In genomic region chr2:63863707-63864106, GRCh38 we compare ENCODE assay signal across 16 cellular contexts. TPM values are rescaled to one million over a fixed set of nuclear protein-coding genes. Genes with fewer than 3 reads are reported as not detected.
DNase-seq lines count a peak whose midpoint lies in the region; ATAC-seq and TF ChIP-seq lines count a peak whose summit lies in the region.
"Had no signal": no experiment of that assay in that cellular context is flagged by ENCODE, and none has a peak within 500 bp of the region (broad histone marks: within the 10 kb centered on the region; RNA-seq: fewer than 3 reads in every experiment).

No MANE protein-coding gene starts in this region.

- H3K27ac ChIP-seq in mesenchymal stem cell (ENCODE audit: low read length, poor library complexity, severe bottlenecking) = no peak overlapping the region
- H3K27ac ChIP-seq: BLaER1 had no signal

- no CpG with 5 or more reads among the region's 1 CpG for WGBS in mesenchymal stem cell

- peaks cover 15% of the 10 kb centered on the region for H3K79me1 ChIP-seq in mesenchymal stem cell (replicated peaks; ENCODE audit: low read length, poor library complexity, severe bottlenecking)

- H3K4me3 ChIP-seq in Caco-2 (ENCODE audit: low read depth, low read length) (no peak overlapping the region), mesenchymal stem cell (ENCODE audit: insufficient read depth in 1 of 2, low read depth in 1 of 2, low read length in 2 of 2) (no peak overlapping the region)
- H3K4me3 ChIP-seq: BLaER1 had no signal

- H2AFZ ChIP-seq in mesenchymal stem cell (ENCODE audit: low read depth, low read length) = no peak overlapping the region

- no peak overlapping the region for H2BK120ac ChIP-seq in mesenchymal stem cell (ENCODE audit: low read depth, low read length)

- no peak overlapping the region for H3K4me3 Mint-ChIP-seq in activated CD8-positive, alpha-beta T cell treated with anti-CD3 and anti-CD28 coated beads for 36 hours
- H3K4me3 Mint-ChIP-seq in activated CD8-positive, alpha-beta T cell treated with anti-CD3 and anti-CD28 coated beads, Interleukin-2, amount 10 ng/mL, durations not matched to agents 7 days and 5 days = no peak overlapping the region
- H3K4me3 Mint-ChIP-seq in Caco-2 (ENCODE audit: unreplicated experiment) (peak overlapping the region; percentile 31), WTC11 (no peak overlapping the region), natural killer cell (no peak overlapping the region)

- H3K36me3 Mint-ChIP-seq in activated CD8-positive, alpha-beta T cell treated with anti-CD3 and anti-CD28 coated beads for 36 hours (ENCODE audit: low read depth) = peaks cover 34% of the 10 kb centered on the region
- H3K36me3 Mint-ChIP-seq in activated CD8-positive, alpha-beta T cell treated with anti-CD3 and anti-CD28 coated beads, Interleukin-2, amount 10 ng/mL, durations not matched to agents 7 days and 5 days (ENCODE audit: low read depth) = peaks cover 67% of the 10 kb centered on the region
- H3K36me3 Mint-ChIP-seq in Caco-2 (ENCODE audit: insufficient read depth, unreplicated experiment) (peaks cover 74% of the 10 kb centered on the region), WTC11 (peaks cover 87% of the 10 kb centered on the region), natural killer cell (no peaks in the 10 kb centered on the region)

- H3K9ac ChIP-seq in mesenchymal stem cell (ENCODE audit: low read length) = no peak overlapping the region
- H3K9ac ChIP-seq: BLaER1 had no signal

- BruUV-seq in Caco-2 (replicated peaks; lab: Mats Ljungman, UMichigan) = no TSS peak

- TF ChIP-seq CTCF in activated CD8-positive, alpha-beta T cell treated with anti-CD3 and anti-CD28 coated beads for 36 hours (IDR thresholded peaks at IDR 0.05) = no peak
- TF ChIP-seq CTCF in Caco-2 (IDR thresholded peaks at IDR 0.05; ENCODE audit: insufficient read depth in 1 of 2, low read depth in 1 of 2, low read length in 1 of 2, severe bottlenecking in 1 of 2, unreplicated experiment in 1 of 2) (no peak), WTC11 (IDR thresholded peaks at IDR 0.05) (no peak), natural killer cell (IDR thresholded peaks at IDR 0.05) (no peak)

- H3K36me3 ChIP-seq in Caco-2 (ENCODE audit: control insufficient read depth, insufficient read depth, low read length) = no peaks in the 10 kb centered on the region
- H3K36me3 ChIP-seq in mesenchymal stem cell (ENCODE audit: control insufficient read depth in 1 of 2, insufficient read depth in 2 of 2, low read depth in 1 of 2, low read length in 2 of 2) = peaks cover 0 to 86% of the 10 kb centered on the region in 2 experiments

- H3K27me3 Mint-ChIP-seq in activated CD8-positive, alpha-beta T cell treated with anti-CD3 and anti-CD28 coated beads for 36 hours = no peaks in the 10 kb centered on the region
- H3K27me3 Mint-ChIP-seq in activated CD8-positive, alpha-beta T cell treated with anti-CD3 and anti-CD28 coated beads, Interleukin-2, amount 10 ng/mL, durations not matched to agents 7 days and 5 days (ENCODE audit: low read depth) = no peaks in the 10 kb centered on the region
- H3K27me3 Mint-ChIP-seq in Caco-2 (ENCODE audit: insufficient read depth, unreplicated experiment) (no peaks in the 10 kb centered on the region), WTC11 (ENCODE audit: low read depth) (no peaks in the 10 kb centered on the region), natural killer cell (ENCODE audit: low read depth in 2 of 2) (no peaks in the 10 kb centered on the region)

- CTCF ChIA-PET in activated CD8-positive, alpha-beta T cell treated with anti-CD3 and anti-CD28 coated beads for 36 hours (lab: Charles Lee) = interaction anchor here (1.1 to 2.2 kb wide), 7 partner anchors 9 to 165 kb away, joined by 3 to 11 read pairs (median 3); no protein-coding TSS in a partner anchor
- CTCF ChIA-PET in activated CD8-positive, alpha-beta T cell treated with anti-CD3 and anti-CD28 coated beads, Interleukin-2, amount 10 ng/mL, durations not matched to agents 7 days and 5 days (lab: Charles Lee) = interaction anchor here (1.1 to 6.5 kb wide), 7 partner anchors 9 to 172 kb away, joined by 3 to 33 read pairs (median 4); no protein-coding TSS in a partner anchor
- CTCF ChIA-PET in Caco-2 (lab: Charles Lee) (no interaction called here), WTC11 (lab: Charles Lee) (no interaction called here)

- H4K91ac ChIP-seq in mesenchymal stem cell (ENCODE audit: low read length) = no peak overlapping the region

- intact Hi-C loops in activated CD8-positive, alpha-beta T cell treated with anti-CD3 and anti-CD28 coated beads for 36 hours (cut with micrococcal nuclease) = no loop called here
- intact Hi-C loops in Caco-2 (cut with micrococcal nuclease; ENCODE audit: unreplicated experiment) = no loop called here
- intact Hi-C loops in natural killer cell (cut with micrococcal nuclease) = no loop called here

- H3K14ac ChIP-seq in mesenchymal stem cell (ENCODE audit: low read length in 2 of 2) = no peak overlapping the region

- H3K4me1 ChIP-seq in Caco-2 (peaks cover 32% of the 10 kb centered on the region), mesenchymal stem cell (ENCODE audit: control insufficient read depth, insufficient read depth, low read depth, low read length) (peaks cover 1% of the 10 kb centered on the region)

- H2BK12ac ChIP-seq in mesenchymal stem cell (ENCODE audit: low read length in 2 of 2) = no peak overlapping the region

- H3K9me3 Mint-ChIP-seq in activated CD8-positive, alpha-beta T cell treated with anti-CD3 and anti-CD28 coated beads for 36 hours = no peaks in the 10 kb centered on the region
- H3K9me3 Mint-ChIP-seq in activated CD8-positive, alpha-beta T cell treated with anti-CD3 and anti-CD28 coated beads, Interleukin-2, amount 10 ng/mL, durations not matched to agents 7 days and 5 days (ENCODE audit: insufficient read depth) = no peaks in the 10 kb centered on the region
- no peaks in the 10 kb centered on the region for H3K9me3 Mint-ChIP-seq in Caco-2 (ENCODE audit: unreplicated experiment)
- no peaks in the 10 kb centered on the region for H3K9me3 Mint-ChIP-seq in WTC11
- H3K9me3 Mint-ChIP-seq in natural killer cell = no peaks in the 10 kb centered on the region

- no peak for ATAC-seq in activated CD8-positive, alpha-beta T cell treated with anti-CD3 and anti-CD28 coated beads for 36 hours
- no peak for ATAC-seq in activated CD8-positive, alpha-beta T cell treated with anti-CD3 and anti-CD28 coated beads, Interleukin-2, amount 10 ng/mL, durations not matched to agents 7 days and 5 days
- no peak for ATAC-seq in WTC11
- no peak for ATAC-seq in natural killer cell

- no peak overlapping the region for H2AK5ac ChIP-seq in mesenchymal stem cell (ENCODE audit: low read length, severe bottlenecking)

- no peak overlapping the region for H4K8ac ChIP-seq in mesenchymal stem cell (ENCODE audit: low read length)

- no peaks in the 10 kb centered on the region for H3K27me3 ChIP-seq in Caco-2 (replicated peaks; ENCODE audit: control insufficient read depth, insufficient read depth, low read length)
- H3K27me3 ChIP-seq in mesenchymal stem cell (ENCODE audit: control insufficient read depth in 1 of 2, insufficient read depth in 1 of 2, low read length in 2 of 2) = no peaks in the 10 kb centered on the region
- H3K27me3 ChIP-seq: BLaER1 had no signal

- peaks cover 43% of the 10 kb centered on the region for H3K4me1 Mint-ChIP-seq in activated CD8-positive, alpha-beta T cell treated with anti-CD3 and anti-CD28 coated beads for 36 hours (ENCODE audit: low read depth)
- peaks cover 43% of the 10 kb centered on the region for H3K4me1 Mint-ChIP-seq in activated CD8-positive, alpha-beta T cell treated with anti-CD3 and anti-CD28 coated beads, Interleukin-2, amount 10 ng/mL, durations not matched to agents 7 days and 5 days (ENCODE audit: low read depth)
- H3K4me1 Mint-ChIP-seq in Caco-2 (ENCODE audit: low read depth, unreplicated experiment) = peaks cover 44% of the 10 kb centered on the region
- peaks cover 71% of the 10 kb centered on the region for H3K4me1 Mint-ChIP-seq in WTC11
- peaks cover 18 to 27% of the 10 kb centered on the region in 2 donors for H3K4me1 Mint-ChIP-seq in natural killer cell

- POLR2A ChIA-PET in activated CD8-positive, alpha-beta T cell treated with anti-CD3 and anti-CD28 coated beads for 36 hours (lab: Charles Lee) = interaction anchor here (0.7 to 0.8 kb wide), 2 partner anchors 9 to 13 kb away, joined by 3 read pairs; no protein-coding TSS in a partner anchor
- POLR2A ChIA-PET in activated CD8-positive, alpha-beta T cell treated with anti-CD3 and anti-CD28 coated beads, Interleukin-2, amount 10 ng/mL, durations not matched to agents 7 days and 5 days (lab: Charles Lee) = interaction anchor here (1.9 kb wide), 1 partner anchor 22 kb away, joined by 9 read pairs; the partner anchor contains the start of gene UGP2
- POLR2A ChIA-PET in Caco-2 (lab: Charles Lee) (interaction anchor here (2.5 kb wide), 1 partner anchor 22 kb away, joined by 14 read pairs; the partner anchor contains the start of gene UGP2), WTC11 (lab: Charles Lee) (interaction anchor here (0.8 kb wide), 1 partner anchor 10 kb away, joined by 3 read pairs; no protein-coding TSS in a partner anchor)

- no peak overlapping the region for H3K4ac ChIP-seq in mesenchymal stem cell (ENCODE audit: low read depth in 1 of 2, low read length in 2 of 2)

- DNase-seq in activated CD8-positive, alpha-beta T cell treated with anti-CD3 and anti-CD28 coated beads for 36 hours = no peak
- DNase-seq in activated CD8-positive, alpha-beta T cell treated with anti-CD3 and anti-CD28 coated beads, Interleukin-2, amount 10 ng/mL, durations not matched to agents 7 days and 5 days = no peak
- DNase-seq in Caco-2 (no peak), WTC11 (ENCODE audit: low spot score) (no peak), natural killer cell (no peak), DMS53 (lab: John Stamatoyannopoulos, UW) (no peak), mesenchymal stem cell (no peak), cerebellar nuclear complex (lab: John Stamatoyannopoulos, UW) (no peak)
- DNase-seq: 8988T, EL, Kasumi-1, NCI-H1930, NCI-H2171, NCI-H446 treated with DMSO at 0.1 percent for 48 hours, NCI-H748 treated with DMSO at 0.1 percent for 48 hours had no signal

- H3K9me3 ChIP-seq in Caco-2 (no peaks in the 10 kb centered on the region), mesenchymal stem cell (ENCODE audit: control insufficient read depth, low read length) (no peaks in the 10 kb centered on the region)
- H3K9me3 ChIP-seq: BLaER1 had no signal

- H3K23ac ChIP-seq in mesenchymal stem cell (ENCODE audit: low read length in 2 of 2) = no peak overlapping the region

- H2BK15ac ChIP-seq in mesenchymal stem cell (ENCODE audit: low read depth, poor library complexity, severe bottlenecking) = no peak overlapping the region

- no peak overlapping the region for H2BK5ac ChIP-seq in mesenchymal stem cell (ENCODE audit: low read depth, low read length, poor library complexity, severe bottlenecking)

- no peak overlapping the region for H3K4me2 ChIP-seq in mesenchymal stem cell (ENCODE audit: low read length, poor library complexity, severe bottlenecking)
- H3K4me2 ChIP-seq: BLaER1 had no signal

- peak overlapping the region; percentile 6 for H3K27ac Mint-ChIP-seq in activated CD8-positive, alpha-beta T cell treated with anti-CD3 and anti-CD28 coated beads for 36 hours
- H3K27ac Mint-ChIP-seq in activated CD8-positive, alpha-beta T cell treated with anti-CD3 and anti-CD28 coated beads, Interleukin-2, amount 10 ng/mL, durations not matched to agents 7 days and 5 days = no peak overlapping the region
- H3K27ac Mint-ChIP-seq in Caco-2 (ENCODE audit: unreplicated experiment) (peak overlapping the region; percentile 85), WTC11 (peak overlapping the region; percentile 50; the same call in 1 of the 2 replicates), natural killer cell (peak overlapping the region; percentile 52 to 93)

- H3K18ac ChIP-seq in mesenchymal stem cell (ENCODE audit: low read depth in 1 of 2, low read length in 2 of 2) = no peak overlapping the region

RNA-seq across cellular contexts. Expression of gene UGP2, which starts 22.0 kb away (rescaled TPM):
- 10 to 100 TPM; 81.4 to 83.7 TPM for total RNA-seq in activated CD8-positive, alpha-beta T cell treated with anti-CD3 and anti-CD28 coated beads for 36 hours
- total RNA-seq in activated CD8-positive, alpha-beta T cell treated with anti-CD3 and anti-CD28 coated beads, Interleukin-2, amount 10 ng/mL, durations not matched to agents 7 days and 5 days = 100 to 1,000 TPM; 161 to 164 TPM
- total RNA-seq in Caco-2 (2022) = 288 and 307 TPM in 2 replicates
- total RNA-seq in WTC11 (2021) = 543 to 626 TPM (median 606 TPM) in 3 replicates
- total RNA-seq in natural killer cell = 100 to 1,000 TPM; 100 to 117 (median 101) TPM
- polyA plus RNA-seq in mesenchymal stem cell (2013, experiment 1 of 2) = 101 TPM
- 106 TPM for polyA plus RNA-seq in mesenchymal stem cell (2013, experiment 2 of 2)

Comparison
In these comparisons a context has a peak if more than half of its experiments do, and no peak if none do; other contexts are left out.
1. CTCF ChIA-PET loops: an anchor here in activated CD8-positive, alpha-beta T cell treated with anti-CD3 and anti-CD28 coated beads for 36 hours (1.1 to 2.2 kb wide) and activated CD8-positive, alpha-beta T cell treated with anti-CD3 and anti-CD28 coated beads, Interleukin-2, amount 10 ng/mL, durations not matched to agents 7 days and 5 days (1.1 to 6.5 kb wide); none called in Caco-2 and WTC11.